In genomic region chr1:24964811-24965570, GRCh38 we compare ENCODE assay signal across 8 cellular contexts. TPM values are rescaled to one million over a fixed set of nuclear protein-coding genes. Genes with fewer than 3 reads are reported as not detected.
DNase-seq lines count a peak whose midpoint lies in the region; ATAC-seq lines count a peak whose summit lies in the region.

No MANE protein-coding gene starts in this region.

- H3K4me1 ChIP-seq in BLaER1, result peaks cover 51% of the 10 kb centered on the region

- peak overlapping the region; percentile 83 for H3K27ac ChIP-seq in BLaER1

- H3K36me3 ChIP-seq in BLaER1, result no peaks in the 10 kb centered on the region

- POLR2A ChIA-PET in activated CD4-positive, alpha-beta memory T cell treated with anti-CD3 and anti-CD28 coated beads, Interleukin-2, amount 10 ng/mL, durations not matched to agents 7 days and 5 days (lab: Charles Lee), result interaction anchor here (0.6 to 6.0 kb wide), 32 partner anchors 9 to 985 kb away, joined by 3 to 137 read pairs (median 6); partner anchors contain the start of genes CLIC4, RSRP1, RUNX3 and SRSF10

- peaks cover 80% of the 10 kb centered on the region for H3K4me1 Mint-ChIP-seq in activated CD4-positive, alpha-beta memory T cell treated with anti-CD3 and anti-CD28 coated beads, Interleukin-2, amount 10 ng/mL, durations not matched to agents 7 days and 5 days

- no peaks in the 10 kb centered on the region for H3K27me3 ChIP-seq in BLaER1

- peak overlapping the region; percentile 95 for H3K4me3 Mint-ChIP-seq in activated CD4-positive, alpha-beta memory T cell treated with anti-CD3 and anti-CD28 coated beads, Interleukin-2, amount 10 ng/mL, durations not matched to agents 7 days and 5 days

- H3K4me3 ChIP-seq in BLaER1, result peak overlapping the region; percentile 47

- H3K9ac ChIP-seq in BLaER1, result peak overlapping the region; percentile 56

- H4K20me1 ChIP-seq in BLaER1, result no peaks in the 10 kb centered on the region

- no peaks in the 10 kb centered on the region for H3K27me3 Mint-ChIP-seq in activated CD4-positive, alpha-beta memory T cell treated with anti-CD3 and anti-CD28 coated beads, Interleukin-2, amount 10 ng/mL, durations not matched to agents 7 days and 5 days

- DNase-seq in activated CD4-positive, alpha-beta memory T cell treated with anti-CD3 and anti-CD28 coated beads, Interleukin-2, amount 10 ng/mL, durations not matched to agents 7 days and 5 days, result peak; percentile 98
- DNase-seq in glomerular visceral epithelial cell (ENCODE audit: extremely low spot score), result peak; percentile 57
- DNase-seq in stimulated activated CD8-positive, alpha-beta memory T cell treated with anti-CD3 and anti-CD28 coated beads, Interleukin-4, amount 100 ng/mL, for 24 hours (ENCODE audit: low read depth), result peak; percentile 91
- no peak for DNase-seq in NCI-H510A treated with DMSO at 0.1 percent for 48 hours (lab: John Stamatoyannopoulos, UW)
- no peak for DNase-seq in D341Med (ENCODE audit: low spot score)

- ATAC-seq in GM19467 (IDR thresholded peaks at IDR 0.05; ENCODE audit: unreplicated experiment) (peak; percentile 84), HG03565 (IDR thresholded peaks at IDR 0.05; ENCODE audit: unreplicated experiment) (peak; percentile 83)

- H3K9me3 ChIP-seq in BLaER1, result no peaks in the 10 kb centered on the region

- peak overlapping the region; percentile 90 for H3K4me2 ChIP-seq in BLaER1

- CTCF ChIA-PET in activated CD4-positive, alpha-beta memory T cell treated with anti-CD3 and anti-CD28 coated beads, Interleukin-2, amount 10 ng/mL, durations not matched to agents 7 days and 5 days (lab: Charles Lee), result interaction anchor here (0.8 to 4.6 kb wide), 21 partner anchors 10 to 135 kb away, joined by 3 to 126 read pairs (median 7); partner anchors contain the start of gene RUNX3

- peaks cover 52% of the 10 kb centered on the region for H3K36me3 Mint-ChIP-seq in activated CD4-positive, alpha-beta memory T cell treated with anti-CD3 and anti-CD28 coated beads, Interleukin-2, amount 10 ng/mL, durations not matched to agents 7 days and 5 days (ENCODE audit: low read depth)

- H3K27ac Mint-ChIP-seq in activated CD4-positive, alpha-beta memory T cell treated with anti-CD3 and anti-CD28 coated beads, Interleukin-2, amount 10 ng/mL, durations not matched to agents 7 days and 5 days, result peak overlapping the region; percentile 94

- H3K9me3 Mint-ChIP-seq in activated CD4-positive, alpha-beta memory T cell treated with anti-CD3 and anti-CD28 coated beads, Interleukin-2, amount 10 ng/mL, durations not matched to agents 7 days and 5 days, result no peaks in the 10 kb centered on the region

RNA-seq across cellular contexts. Expression of gene RUNX3, which starts 34.9 kb away (rescaled TPM):
- 100 to 1,000 TPM; 177 to 183 TPM for total RNA-seq in activated CD4-positive, alpha-beta memory T cell treated with anti-CD3 and anti-CD28 coated beads, Interleukin-2, amount 10 ng/mL, durations not matched to agents 7 days and 5 days

Comparison
In these comparisons a context has a peak if more than half of its experiments do, and no peak if none do; other contexts are left out.
1. DNase-seq: peak in activated CD4-positive, alpha-beta memory T cell treated with anti-CD3 and anti-CD28 coated beads, Interleukin-2, amount 10 ng/mL, durations not matched to agents 7 days and 5 days (single experiment), glomerular visceral epithelial cell (single experiment) and stimulated activated CD8-positive, alpha-beta memory T cell treated with anti-CD3 and anti-CD28 coated beads, Interleukin-4, amount 100 ng/mL, for 24 hours (single experiment); none in NCI-H510A treated with DMSO at 0.1 percent for 48 hours (single experiment) and D341Med (single experiment).